Comparison of ENCODE assay signal across 16 cellular contexts in the genomic region with DNA sequence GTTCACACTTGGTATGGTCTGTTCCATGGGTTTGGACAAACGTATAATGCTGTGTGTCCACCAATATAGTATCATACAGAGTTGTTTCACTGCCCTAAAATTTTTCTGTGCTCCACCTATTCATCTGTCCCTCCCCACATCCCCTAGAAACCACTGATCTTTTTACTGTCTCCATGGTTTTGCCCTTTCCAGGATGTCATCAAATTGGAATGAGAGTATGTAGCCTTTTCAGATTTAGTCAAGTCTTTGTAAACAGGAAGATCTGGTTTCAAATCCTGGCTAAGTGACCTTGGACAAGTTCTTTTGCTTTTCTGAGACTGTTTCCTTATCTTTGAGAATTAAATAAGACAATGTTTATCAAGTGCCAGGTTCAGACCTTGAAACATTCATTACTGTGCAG. TPM values are rescaled to one million over a fixed set of nuclear protein-coding genes. Genes with fewer than 3 reads are reported as not detected.
DNase-seq lines count a peak whose midpoint lies in the region; ATAC-seq and TF ChIP-seq lines count a peak whose summit lies in the region.
"Had no signal": no experiment of that assay in that cellular context is flagged by ENCODE, and none has a peak within 500 bp of the region (broad histone marks: within the 10 kb centered on the region; RNA-seq: fewer than 3 reads in every experiment).

No MANE protein-coding gene starts in this region.

- no peak overlapping the region for H3K4me3 ChIP-seq in HCT116 (replicated peaks in 1 of 2; ENCODE audit: low read depth in 1 of 2, low read length in 2 of 2)
- no peak overlapping the region for H3K4me3 ChIP-seq in PC-3 (ENCODE audit: low read length)
- no peak overlapping the region for H3K4me3 ChIP-seq in fibroblast of lung (replicated peaks in 1 of 4; ENCODE audit: control extremely low read depth in 1 of 4, insufficient read depth in 1 of 4, low read depth in 3 of 4, low read length in 4 of 4)
- no peak overlapping the region for H3K4me3 ChIP-seq in subcutaneous abdominal adipose tissue (ENCODE audit: low read depth in 1 of 5, low read length in 5 of 5)
- H3K4me3 ChIP-seq in transverse colon: no peak overlapping the region
- H3K4me3 ChIP-seq in sigmoid colon: no peak overlapping the region
- H3K4me3 ChIP-seq: BLaER1 treated with 17β-estradiol and CSF1 and Interleukin-3, amounts not matched to agents 10 nM and 100 nM had no signal

- H4K20me1 ChIP-seq in HCT116 (ENCODE audit: insufficient read depth): no peaks in the 10 kb centered on the region
- H4K20me1 ChIP-seq in PC-3 (ENCODE audit: low read length): no peaks in the 10 kb centered on the region
- H4K20me1 ChIP-seq in fibroblast of lung (ENCODE audit: control insufficient read depth, extremely low read depth, insufficient read depth, low read length): no peaks in the 10 kb centered on the region
- H4K20me1 ChIP-seq: BLaER1 treated with 17β-estradiol and CSF1 and Interleukin-3, amounts not matched to agents 10 nM and 100 nM had no signal

- DNase-seq in HCT116 (ENCODE audit: low read depth, low spot score): no peak
- DNase-seq in PC-3: peak; percentile 16
- DNase-seq in fibroblast of lung (ENCODE audit: low read depth in 2 of 2): peak; percentile 3 to 17
- no peak for DNase-seq in NCI-H2196 treated with DMSO at 0.1 percent for 48 hours (lab: John Stamatoyannopoulos, UW; ENCODE audit: unreplicated experiment)
- DNase-seq in transverse colon: no peak
- DNase-seq in sigmoid colon: no peak
- DNase-seq: H9, KBM-7, NCI-H1092, NCI-H1694 treated with DMSO at 0.1 percent for 48 hours, NCI-H510A, NCI-H82, SHP77 had no signal

- ATAC-seq in HCT116: no peak
- no peak for ATAC-seq in PC-3
- ATAC-seq: Panc1 had no signal

- H3K9ac ChIP-seq in HCT116 (ENCODE audit: low read length): no peak overlapping the region
- no peak overlapping the region for H3K9ac ChIP-seq in PC-3 (ENCODE audit: low read length)
- H3K9ac ChIP-seq in fibroblast of lung (ENCODE audit: insufficient read depth, low read length): no peak overlapping the region
- H3K9ac ChIP-seq in subcutaneous abdominal adipose tissue (ENCODE audit: low read length in 5 of 5): no peak overlapping the region
- H3K9ac ChIP-seq: BLaER1 treated with 17β-estradiol and CSF1 and Interleukin-3, amounts not matched to agents 10 nM and 100 nM had no signal

- 80 to 83% methylated on average over 1 of the region's 1 CpG for WGBS in transverse colon (ENCODE audit: low coverage in 1 of 2), 2 donors
- WGBS in sigmoid colon, 2 donors: 86 to 93% methylated on average over 1 of the region's 1 CpG

- TF ChIP-seq RAD21 in HCT116 (IDR thresholded peaks at IDR 0.05; ENCODE audit: low read depth): no peak

- TF ChIP-seq CTCF in HCT116 (IDR thresholded peaks at IDR 0.05 in 2 of 3, conservative IDR thresholded peaks at IDR 0.05 in 1 of 3; ENCODE audit: borderline replicate concordance in 1 of 3, insufficient read depth in 1 of 3, low read depth in 2 of 3, low read length in 2 of 3) (no peak), PC-3 (conservative IDR thresholded peaks at IDR 0.05; ENCODE audit: low read depth, low read length) (no peak), fibroblast of lung (conservative IDR thresholded peaks at IDR 0.05 in 1 of 2, IDR thresholded peaks at IDR 0.05 in 1 of 2; ENCODE audit: low read depth in 1 of 2, low read length in 2 of 2) (no peak), transverse colon (IDR thresholded peaks at IDR 0.05) (no peak), sigmoid colon (IDR thresholded peaks at IDR 0.05) (no peak)

- H3K9me2 ChIP-seq in HCT116 (ENCODE audit: insufficient read depth) (no peaks in the 10 kb centered on the region), PC-3 (replicated peaks; ENCODE audit: low read length) (no peaks in the 10 kb centered on the region)

- H3K4me1 ChIP-seq in HCT116 (ENCODE audit: control insufficient read depth in 1 of 2, insufficient read depth in 2 of 2, low read length in 2 of 2) (peaks cover 8 to 38% of the 10 kb centered on the region in 2 experiments), PC-3 (ENCODE audit: insufficient read depth, low read length) (no peaks in the 10 kb centered on the region), fibroblast of lung (ENCODE audit: control insufficient read depth, extremely low read depth, insufficient read depth, low read length) (peaks cover 2% of the 10 kb centered on the region), subcutaneous abdominal adipose tissue (ENCODE audit: control insufficient read depth in 5 of 5, insufficient read depth in 5 of 5, low read length in 5 of 5) (peaks cover 0 to 25% (median 12%) of the 10 kb centered on the region in 5 donors), transverse colon (no peaks in the 10 kb centered on the region), sigmoid colon (no peaks in the 10 kb centered on the region)
- H3K4me1 ChIP-seq: BLaER1 treated with 17β-estradiol and CSF1 and Interleukin-3, amounts not matched to agents 10 nM and 100 nM had no signal

- TF ChIP-seq POLR2A in HCT116 (IDR thresholded peaks at IDR 0.05; ENCODE audit: borderline replicate concordance, extremely low read depth, insufficient read depth, insufficient read length) (no peak), transverse colon (IDR thresholded peaks at IDR 0.05) (no peak), sigmoid colon (IDR thresholded peaks at IDR 0.05) (no peak)

- in situ Hi-C loops in transverse colon (cut with MboI; ENCODE audit: low pct_ligation_motif_present in 1 of 4, low pct_unique_long_range_greater_than_20kb in 1 of 4, low sequenced_read_pairs in 3 of 4): no loop called here

- H3K27me3 ChIP-seq in HCT116 (ENCODE audit: insufficient read depth, low read length) (no peaks in the 10 kb centered on the region), PC-3 (ENCODE audit: low read length) (no peaks in the 10 kb centered on the region), fibroblast of lung (ENCODE audit: control insufficient read depth, insufficient read depth, low read length) (no peaks in the 10 kb centered on the region), subcutaneous abdominal adipose tissue (ENCODE audit: control insufficient read depth in 5 of 5, insufficient read depth in 4 of 5, low read length in 5 of 5) (no peaks in the 10 kb centered on the region), transverse colon (peaks cover 5% of the 10 kb centered on the region), sigmoid colon (no peaks in the 10 kb centered on the region)
- H3K27me3 ChIP-seq: BLaER1 treated with 17β-estradiol and CSF1 and Interleukin-3, amounts not matched to agents 10 nM and 100 nM had no signal

- H3K9me3 ChIP-seq in HCT116 (ENCODE audit: control insufficient read depth in 1 of 2, insufficient read depth in 1 of 2, low read depth in 1 of 2, low read length in 2 of 2) (no peaks in the 10 kb centered on the region), PC-3 (ENCODE audit: low read length) (no peaks in the 10 kb centered on the region), fibroblast of lung (ENCODE audit: control insufficient read depth, insufficient read depth, low read depth, low read length) (no peaks in the 10 kb centered on the region), subcutaneous abdominal adipose tissue (ENCODE audit: control insufficient read depth in 5 of 5, low read length in 5 of 5) (no peaks in the 10 kb centered on the region), transverse colon (no peaks in the 10 kb centered on the region), sigmoid colon (peaks cover 0 to 2% (median 0%) of the 10 kb centered on the region in 4 donors)
- H3K9me3 ChIP-seq: BLaER1 treated with 17β-estradiol and CSF1 and Interleukin-3, amounts not matched to agents 10 nM and 100 nM had no signal

- TF ChIP-seq EP300 in transverse colon (IDR thresholded peaks at IDR 0.05; ENCODE audit: low read depth) (no peak), sigmoid colon (IDR thresholded peaks at IDR 0.05) (no peak)

- CTCF ChIA-PET in HCT116 (lab: Charles Lee) (no interaction called here), PC-3 (lab: Charles Lee) (no interaction called here)

- RAD21 ChIA-PET in HCT116 (lab: Charles Lee; ENCODE audit: low non-redundant PET in 1 of 2, low total read pairs in 2 of 2, uncharacterized antibody in 2 of 2, unreplicated experiment in 2 of 2): no interaction called here

- intact Hi-C loops in HCT116 (cut with micrococcal nuclease): no loop called here
- intact Hi-C loops in PC-3 (cut with micrococcal nuclease): no loop called here
- intact Hi-C loops in transverse colon (cut with DNase I; ENCODE audit: low total_unique reads): no loop called here
- intact Hi-C loops in sigmoid colon (cut with DNase I): no loop called here

- H2AFZ ChIP-seq in HCT116 (ENCODE audit: low read depth, low read length, poor library complexity, severe bottlenecking) (no peak overlapping the region), PC-3 (ENCODE audit: low read length) (no peak overlapping the region), fibroblast of lung (ENCODE audit: low read length) (no peak overlapping the region)

- POLR2A ChIA-PET in HCT116 (lab: Charles Lee) (no interaction called here), PC-3 (lab: Charles Lee; ENCODE audit: unreplicated experiment) (no interaction called here)

- H3F3A ChIP-seq in PC-3 (ENCODE audit: low read length, unreplicated experiment): no peaks in the 10 kb centered on the region

- no peaks in the 10 kb centered on the region for H3K79me2 ChIP-seq in HCT116 (ENCODE audit: insufficient read depth, low read length)
- no peaks in the 10 kb centered on the region for H3K79me2 ChIP-seq in PC-3 (ENCODE audit: low read length)
- no peaks in the 10 kb centered on the region for H3K79me2 ChIP-seq in fibroblast of lung (ENCODE audit: control insufficient read depth, insufficient read depth, low read length)

- H3K36me3 ChIP-seq in HCT116 (ENCODE audit: control insufficient read depth in 1 of 2, insufficient read depth in 2 of 2, low read length in 2 of 2) (no peaks in the 10 kb centered on the region), PC-3 (ENCODE audit: low read depth, low read length) (no peaks in the 10 kb centered on the region), fibroblast of lung (ENCODE audit: control insufficient read depth, insufficient read depth, low read length) (no peaks in the 10 kb centered on the region), subcutaneous abdominal adipose tissue (ENCODE audit: control insufficient read depth in 5 of 5, insufficient read depth in 5 of 5, low read length in 5 of 5) (no peaks in the 10 kb centered on the region), transverse colon (no peaks in the 10 kb centered on the region), sigmoid colon (no peaks in the 10 kb centered on the region)
- H3K36me3 ChIP-seq: BLaER1 treated with 17β-estradiol and CSF1 and Interleukin-3, amounts not matched to agents 10 nM and 100 nM had no signal

- peak overlapping the region; percentile 18; the same call in 1 of the 2 replicates for H3K4me2 ChIP-seq in HCT116 (ENCODE audit: low read length)
- H3K4me2 ChIP-seq in PC-3 (ENCODE audit: low read length): no peak overlapping the region
- H3K4me2 ChIP-seq in fibroblast of lung (ENCODE audit: extremely low read depth, insufficient read depth, low read length): no peak overlapping the region
- H3K4me2 ChIP-seq: BLaER1 treated with 17β-estradiol and CSF1 and Interleukin-3, amounts not matched to agents 10 nM and 100 nM had no signal

- BruUV-seq in HCT116 (replicated peaks; lab: Mats Ljungman, UMichigan): no TSS peak
- BruUV-seq in PC-3 (replicated peaks; lab: Mats Ljungman, UMichigan): no TSS peak

- no peak overlapping the region for H3K27ac ChIP-seq in HCT116 (ENCODE audit: low read depth, low read length)
- H3K27ac ChIP-seq in PC-3 (ENCODE audit: low read length): no peak overlapping the region
- H3K27ac ChIP-seq in fibroblast of lung (ENCODE audit: insufficient read depth, low read length): no peak overlapping the region
- peak overlapping the region; percentile 68 for H3K27ac ChIP-seq in subcutaneous abdominal adipose tissue (ENCODE audit: low read depth, low read length)
- H3K27ac ChIP-seq in transverse colon: no peak overlapping the region
- peak overlapping the region in 1 of 4 donors; percentile 21 for H3K27ac ChIP-seq in sigmoid colon
- H3K27ac ChIP-seq: BLaER1 treated with 17β-estradiol and CSF1 and Interleukin-3, amounts not matched to agents 10 nM and 100 nM had no signal

RNA-seq across cellular contexts. Expression of gene LVRN, which starts 13.2 kb away (rescaled TPM):
- total RNA-seq in HCT116 (2021; ENCODE audit: unreplicated experiment) (1.9 TPM), PC-3 (2014; rRNA removed) (not detected in 2 replicates), fibroblast of lung (0.17 and 0.26 TPM in 2 replicates), transverse colon (1 to 10 TPM in 2 of 4 donors, not detected in 2; 1.4 to 7.6 TPM), sigmoid colon (1 to 10 TPM; 3.0 to 5.4 (median 4.0) TPM)
- polyA plus RNA-seq in HCT116 (2012): 0.46 and 0.61 TPM in 2 replicates
- polyA plus RNA-seq in fibroblast of lung (0.07 and 0.10 TPM in 2 replicates), sigmoid colon (1 to 10 TPM in 1 of 3 donors, under 1 TPM in 2; 0.23 to 8.4 (median 0.45) TPM)
- polyA plus RNA-seq in fibroblast of lung (2012): 0.07 TPM in 1 of 2 replicates, not detected in the other
- polyA minus RNA-seq in fibroblast of lung (ENCODE audit: low replicate concordance): not detected in 2 replicates

Comparison
In these comparisons a context has a peak if more than half of its experiments do, and no peak if none do; other contexts are left out.
1. DNase-seq: peak in PC-3 (single experiment) and fibroblast of lung (2 of 2); none in HCT116 (single experiment), NCI-H2196 treated with DMSO at 0.1 percent for 48 hours (single experiment), transverse colon (single experiment) and sigmoid colon (single experiment).